In the genomic region with DNA sequence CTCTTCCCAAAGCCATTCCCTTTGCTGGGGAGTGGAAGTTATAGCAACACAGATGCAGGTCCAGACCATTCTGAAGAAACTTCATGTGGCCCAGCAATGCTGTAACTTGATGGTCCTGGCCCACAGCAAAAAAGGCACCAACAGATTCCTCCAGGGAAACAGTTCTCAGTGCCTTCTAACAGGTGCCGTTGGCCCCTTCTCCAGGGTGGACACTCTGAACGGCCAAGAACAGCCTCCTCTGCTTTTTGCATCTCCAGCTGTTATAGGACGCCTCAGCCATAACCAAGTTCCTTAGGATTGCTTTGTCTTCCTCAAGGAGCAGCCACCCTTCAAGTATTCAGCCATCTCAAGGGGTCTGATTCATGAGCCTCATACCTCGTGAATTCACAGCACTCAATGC, we compare ENCODE assay signal across 33 cellular contexts. TPM values are rescaled to one million over a fixed set of nuclear protein-coding genes. Genes with fewer than 3 reads are reported as not detected.
"Had no signal": no experiment of that assay in that cellular context is flagged by ENCODE, and none has a peak within 500 bp of the region (broad histone marks: within the 10 kb centered on the region; RNA-seq: fewer than 3 reads in every experiment).

No MANE protein-coding gene starts in this region.

- H3K27ac Mint-ChIP-seq: immature natural killer cell; mesothelial cell of epicardium; natural killer cell; nephron progenitor cell; neural progenitor cell; progenitor cell of endocrine pancreas; stimulated activated memory B cell treated with anti-CD40 and anti-IgM and Interleukin-4, amounts not matched to agents 10 μg/mL and 1 μg/mL and 100 μg/mL, for 72 hours had no signal

- H3K36me3 ChIP-seq: lower lobe of right lung, neural progenitor cell, neutrophil, ovary, right atrium auricular region, right lobe of liver, thyroid gland, transverse colon, upper lobe of right lung had no signal

- H3K27me3 ChIP-seq: left lung, ovary, right atrium auricular region, right lobe of liver, thyroid gland, transverse colon, upper lobe of right lung had no signal

- H3K9me3 ChIP-seq: lower lobe of right lung, neutrophil, ovary, right lobe of liver, thyroid gland, transverse colon, upper lobe of right lung had no signal

- DNase-seq: hypothalamus; immature natural killer cell; kidney; left colon; lower lobe of right lung; mammary epithelial cell; mesenchymal stem cell; naive B cell; natural killer cell; nephron progenitor cell; occipital lobe; ovary; right lobe of liver; stimulated activated CD4-positive, alpha-beta T cell treated with anti-CD3 and anti-CD28 coated beads, Interleukin-1b, Interleukin-23, amount 100 ng/mL, for 48 hours; stimulated activated CD4-positive, alpha-beta T cell treated with anti-CD3 and anti-CD28 coated beads, Interleukin-2, amount 100 ng/mL, for 48 hours; stimulated activated CD4-positive, alpha-beta T cell treated with anti-CD3 and anti-CD28 coated beads, Interleukin-4, amount 100 ng/mL, for 4 hours; stimulated activated CD8-positive, alpha-beta memory T cell treated with anti-CD3 and anti-CD28 coated beads, Interleukin-4, amount 100 ng/mL, for 48 hours; stimulated activated naive CD4-positive, alpha-beta T cell treated with Interleukin-2 at 50 U/mL for 16 hours; stimulated activated naive CD8-positive, alpha-beta T cell treated with anti-CD3 and anti-CD28 coated beads, Interleukin-15, amount 100 ng/mL, for 72 hours; substantia nigra; thyroid gland; transverse colon; upper lobe of right lung had no signal

- H3K4me1 Mint-ChIP-seq: immature natural killer cell; mesothelial cell of epicardium; naive B cell; natural killer cell; stimulated activated memory B cell treated with anti-CD40 and anti-IgM and Interleukin-4, amounts not matched to agents 10 μg/mL and 1 μg/mL and 100 μg/mL, for 72 hours; stimulated activated naive CD8-positive, alpha-beta T cell treated with anti-CD3 and anti-CD28 coated beads, Interleukin-15, amount 100 ng/mL, for 72 hours had no signal

- H3K4me3 Mint-ChIP-seq: immature natural killer cell; mesothelial cell of epicardium; naive B cell; natural killer cell; nephron progenitor cell; neural progenitor cell; stimulated activated memory B cell treated with anti-CD40 and anti-IgM and Interleukin-4, amounts not matched to agents 10 μg/mL and 1 μg/mL and 100 μg/mL, for 72 hours; stimulated activated naive CD8-positive, alpha-beta T cell treated with anti-CD3 and anti-CD28 coated beads, Interleukin-15, amount 100 ng/mL, for 72 hours had no signal

- H3K36me3 Mint-ChIP-seq: immature natural killer cell; mesothelial cell of epicardium; naive B cell; natural killer cell; neural progenitor cell; stimulated activated memory B cell treated with anti-CD40 and anti-IgM and Interleukin-4, amounts not matched to agents 10 μg/mL and 1 μg/mL and 100 μg/mL, for 72 hours had no signal

- H3K9me3 Mint-ChIP-seq: immature natural killer cell, natural killer cell, nephron progenitor cell had no signal

- ATAC-seq: left colon; left lung; lower lobe of right lung; natural killer cell; right lobe of liver; stimulated activated memory B cell treated with anti-CD40 and anti-IgM and Interleukin-4, amounts not matched to agents 10 μg/mL and 1 μg/mL and 100 μg/mL, for 72 hours; stimulated activated naive CD8-positive, alpha-beta T cell treated with anti-CD3 and anti-CD28 coated beads, Interleukin-15, amount 100 ng/mL, for 72 hours; upper lobe of right lung had no signal

- H3K4me3 ChIP-seq: left lung, lower lobe of right lung, neural progenitor cell, ovary, right atrium auricular region, right lobe of liver, smooth muscle cell, thyroid gland, transverse colon, upper lobe of right lung had no signal

- H3K27ac ChIP-seq: left lung, lower lobe of right lung, neural progenitor cell, neutrophil, ovary, right atrium auricular region, right lobe of liver, thyroid gland, transverse colon, upper lobe of right lung had no signal

RNA-seq across cellular contexts. Expression of a gene that starts 38.0 kb away (rescaled TPM):
- total RNA-seq: mammary epithelial cell, progenitor cell of endocrine pancreas, pulmonary artery endothelial cell, renal cortical epithelial cell, smooth muscle cell had no signal
